In the genomic region with DNA sequence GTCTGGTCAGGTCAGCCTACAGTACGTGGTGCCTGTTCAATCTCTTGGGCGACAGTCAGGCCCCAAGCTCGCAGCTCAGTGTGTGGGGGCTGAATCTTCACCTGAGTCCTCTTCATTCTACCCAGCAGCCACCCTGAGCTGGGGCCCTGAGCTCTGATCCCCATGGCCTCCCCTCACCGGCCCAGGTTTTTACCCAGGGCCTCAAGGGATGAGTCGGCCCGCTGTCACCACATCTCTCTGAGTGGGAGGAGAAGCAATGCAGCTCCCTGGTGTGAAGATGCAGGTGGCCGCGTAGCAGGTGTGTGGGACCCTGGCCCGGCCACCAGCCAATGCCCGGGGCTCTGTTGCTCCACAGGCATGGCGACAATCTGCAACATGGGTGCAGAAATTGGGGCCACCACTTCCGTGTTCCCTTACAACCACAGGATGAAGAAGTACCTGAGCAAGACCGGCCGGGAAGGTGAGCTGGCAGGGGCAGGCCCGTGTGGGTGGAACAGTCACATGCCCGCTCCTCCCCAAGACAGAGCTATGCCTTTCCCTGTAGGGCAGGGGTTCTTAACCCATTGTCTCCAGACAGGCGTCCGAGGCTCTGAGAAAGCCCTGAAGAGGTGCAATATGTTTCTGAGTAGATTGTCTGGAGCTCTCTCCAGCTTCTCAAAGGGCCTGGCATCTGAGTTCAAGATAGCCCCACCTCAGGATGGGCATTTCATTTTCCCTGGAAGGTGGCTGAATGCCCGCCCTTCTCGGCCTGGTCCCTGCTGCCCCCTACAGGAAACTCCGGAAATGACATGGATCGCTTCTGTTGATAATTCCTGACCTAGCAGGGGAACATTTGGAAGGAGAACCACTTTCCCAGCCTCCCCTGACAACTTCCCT, we compare ENCODE assay signal across 1 cellular context.
TF ChIP-seq lines count a peak whose summit lies in the region.

No MANE protein-coding gene starts in this region.

TF ChIP-seq in endothelial cell of umbilical vein, 7 proteins besides CTCF, POLR2A, EP300 and RAD21:
- TF ChIP-seq FOS (IDR thresholded peaks at IDR 0.05; ENCODE audit: borderline replicate concordance, insufficient read depth, low read length) (no peak), MYC (IDR thresholded peaks at IDR 0.05; ENCODE audit: low read depth, low read length) (no peak), GATA2 (IDR thresholded peaks at IDR 0.05; ENCODE audit: insufficient read depth, insufficient read length, low read depth, low read length) (no peak), POLR2AphosphoS5 (IDR thresholded peaks at IDR 0.05; ENCODE audit: insufficient read depth, low read depth, low read length) (no peak), EZH2 (IDR thresholded peaks at IDR 0.05; ENCODE audit: borderline replicate concordance, low read depth, low read length, severe bottlenecking) (no peak)
